10 cellular contexts compared by ENCODE assay signal in the genomic region with DNA sequence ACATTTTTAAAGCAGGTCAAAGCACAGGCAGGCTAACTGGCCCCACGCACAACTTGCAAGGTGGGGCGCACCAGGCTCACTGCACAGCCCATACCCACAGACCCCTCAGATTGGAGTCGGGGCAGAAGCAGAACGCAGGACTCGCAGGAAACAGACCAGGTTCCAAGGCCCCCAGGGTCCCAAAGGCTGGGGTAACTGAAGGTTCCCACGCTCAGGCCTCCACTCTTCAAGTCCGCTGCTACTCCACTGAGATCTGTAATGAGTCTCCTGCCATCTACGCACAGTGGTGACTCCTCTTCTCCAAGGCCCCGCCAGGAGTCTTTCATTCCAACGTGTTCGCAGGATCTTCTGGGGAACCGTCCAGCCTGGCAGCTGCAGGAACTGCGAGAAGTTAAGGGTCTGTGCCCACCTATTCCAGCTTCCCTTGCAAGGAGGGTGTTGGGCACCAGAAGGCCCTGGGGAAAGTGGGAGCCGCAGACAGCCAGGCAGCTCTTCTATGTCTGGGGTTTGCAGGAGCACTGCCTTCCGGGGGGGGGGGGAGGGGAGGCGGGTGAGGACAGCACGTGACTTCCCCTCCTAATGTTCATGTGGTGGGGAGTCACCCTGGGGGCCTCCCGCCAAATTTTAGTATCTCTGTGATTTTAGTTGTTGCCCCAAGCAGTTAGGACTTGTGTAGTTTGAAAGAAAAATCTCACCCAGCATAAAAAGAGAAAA. TPM values are rescaled to one million over a fixed set of nuclear protein-coding genes. Genes with fewer than 3 reads are reported as not detected.
DNase-seq lines count a peak whose midpoint lies in the region; ATAC-seq, FAIRE-seq and TF ChIP-seq lines count a peak whose summit lies in the region.
"Had no signal": no experiment of that assay in that cellular context is flagged by ENCODE, and none has a peak within 500 bp of the region (broad histone marks: within the 10 kb centered on the region; RNA-seq: fewer than 3 reads in every experiment).

No MANE protein-coding gene starts in this region.

- ATAC-seq in K562 (no peak), HG02571 (IDR thresholded peaks at IDR 0.05; ENCODE audit: unreplicated experiment) (no peak)
- no peak for ATAC-seq in naive thymus-derived CD4-positive, alpha-beta T cell
- ATAC-seq: esophagus mucosa had no signal

- H3K27ac ChIP-seq in K562 (ENCODE audit: extremely low read depth, low read depth, low read length) (no peak overlapping the region), uterus (no peak overlapping the region)
- H3K27ac ChIP-seq in naive thymus-derived CD4-positive, alpha-beta T cell (ENCODE audit: low read depth, low read length), result peak overlapping the region; percentile 78

- H3K4me1 ChIP-seq in K562 (replicated peaks in 1 of 2; ENCODE audit: control insufficient read depth in 2 of 2, insufficient read depth in 2 of 2, low read length in 2 of 2), result peaks cover 19 to 33% of the 10 kb centered on the region in 2 experiments
- peaks cover 23 to 27% of the 10 kb centered on the region in 2 donors for H3K4me1 ChIP-seq in naive thymus-derived CD4-positive, alpha-beta T cell (ENCODE audit: control insufficient read depth in 2 of 2, insufficient read depth in 2 of 2, low read length in 2 of 2)
- peaks cover 8 to 26% of the 10 kb centered on the region in 2 donors for H3K4me1 ChIP-seq in uterus

- TF ChIP-seq CTCF in Calu3 (IDR thresholded peaks at IDR 0.05; ENCODE audit: unreplicated experiment), result no peak
- TF ChIP-seq CTCF in K562 (IDR thresholded peaks at IDR 0.05 in 2 of 3, conservative IDR thresholded peaks at IDR 0.05 in 1 of 3; ENCODE audit: insufficient read depth in 2 of 3, low read depth in 1 of 3, low read length in 3 of 3), result no peak
- no peak for TF ChIP-seq CTCF in uterus (IDR thresholded peaks at IDR 0.05)

- peaks cover 7% of the 10 kb centered on the region for H3K9me1 ChIP-seq in K562 (ENCODE audit: control insufficient read depth, insufficient read depth, low read length)

- peaks cover 13% of the 10 kb centered on the region for H3K27me3 Mint-ChIP-seq in Calu3 (ENCODE audit: unreplicated experiment)
- H3K27me3 Mint-ChIP-seq in naive thymus-derived CD4-positive, alpha-beta T cell, result peaks cover 0 to 4% (median 0%) of the 10 kb centered on the region in 5 donors

- CTCF ChIA-PET in Calu3 (lab: Charles Lee) (no interaction called here), K562 (lab: Yijun Ruan, JAX; ENCODE audit: low intra/inter-chr PET ratio) (interaction anchor here (0.5 kb wide), 1 partner anchor 78 kb away, joined by 3 read pairs; no protein-coding TSS in a partner anchor)
- CTCF ChIA-PET in naive thymus-derived CD4-positive, alpha-beta T cell (lab: Charles Lee), result interaction anchor here (1.7 to 2.8 kb wide), 2 partner anchors 54 to 68 kb away, joined by 12 to 14 read pairs; no protein-coding TSS in a partner anchor

- peaks cover 48% of the 10 kb centered on the region for H3K36me3 Mint-ChIP-seq in Calu3 (ENCODE audit: insufficient read depth, unreplicated experiment)
- H3K36me3 Mint-ChIP-seq in naive thymus-derived CD4-positive, alpha-beta T cell, result peaks cover 0 to 1% (median under 1%) of the 10 kb centered on the region in 5 donors

- no peak for TF ChIP-seq RAD21 in K562 (CRISPR knock-in tag; conservative IDR thresholded peaks at IDR 0.05 in 1 of 2, IDR thresholded peaks at IDR 0.05 in 1 of 2)

- H3K27me3 ChIP-seq in K562 (ENCODE audit: control insufficient read depth in 2 of 2, insufficient read depth in 2 of 2, low read length in 2 of 2) (no peaks in the 10 kb centered on the region; a peak in 1 of 5 replicates), uterus (no peaks in the 10 kb centered on the region)
- no peaks in the 10 kb centered on the region for H3K27me3 ChIP-seq in naive thymus-derived CD4-positive, alpha-beta T cell (ENCODE audit: control insufficient read depth in 2 of 2, insufficient read depth in 2 of 2, low read length in 2 of 2)

- FAIRE-seq in K562 (lab: Jason Lieb, UNC), result no peak

- no peak overlapping the region for H3K4me3 ChIP-seq in K562
- peak overlapping the region; percentile 64 for H3K4me3 ChIP-seq in naive thymus-derived CD4-positive, alpha-beta T cell (ENCODE audit: low read length)
- H3K4me3 ChIP-seq in uterus, result no peak overlapping the region

- no peak for TF ChIP-seq POLR2A in K562 (conservative IDR thresholded peaks at IDR 0.05)
- TF ChIP-seq POLR2A in uterus (IDR thresholded peaks at IDR 0.05), result no peak

- peaks cover 16% of the 10 kb centered on the region for H4K20me1 ChIP-seq in K562 (replicated peaks; ENCODE audit: control insufficient read depth, insufficient read depth, low read length)

- BruUV-seq in Calu3 (replicated peaks; lab: Mats Ljungman, UMichigan) (no TSS peak), K562 (replicated peaks; lab: Mats Ljungman, UMichigan) (no TSS peak)

- in situ Hi-C loops in K562 (cut with MboI), result no loop called here

- H3K4me3 Mint-ChIP-seq in Calu3 (ENCODE audit: low read depth, unreplicated experiment), result peak overlapping the region; percentile 77
- peak overlapping the region; percentile 82 to 92 (median 89) for H3K4me3 Mint-ChIP-seq in naive thymus-derived CD4-positive, alpha-beta T cell

- H3K9me3 ChIP-seq in K562 (replicated peaks; ENCODE audit: control insufficient read depth, insufficient read depth, low read depth, low read length), result no peaks in the 10 kb centered on the region; the same call in 1 of the 2 replicates
- peaks cover 0 to under 1% (median 0%) of the 10 kb centered on the region in 3 experiments for H3K9me3 ChIP-seq in naive thymus-derived CD4-positive, alpha-beta T cell (ENCODE audit: control insufficient read depth in 2 of 3, low read length in 3 of 3)
- no peaks in the 10 kb centered on the region for H3K9me3 ChIP-seq in uterus

- WGBS in K562 (ENCODE audit: insufficient coverage, low coverage, missing lambda C conversion rate), result 82% methylated on average over 15 of the region's 18 CpGs

- H3K27ac Mint-ChIP-seq in Calu3 (ENCODE audit: unreplicated experiment), result peak overlapping the region; percentile 99
- H3K27ac Mint-ChIP-seq in naive thymus-derived CD4-positive, alpha-beta T cell, result peak overlapping the region; percentile 89 to 97 (median 93)

- DNase-seq in Calu3 (no peak), MV-4-11 (lab: John Stamatoyannopoulos, UW) (peak; percentile 2), K562 (ENCODE audit: extremely low read depth in 1 of 4, low spot score in 3 of 4) (peak in 1 of 4 experiments; percentile 17), uterus (no peak), T1000 (lab: John Stamatoyannopoulos, UW) (no peak), OCI-M1 (lab: John Stamatoyannopoulos, UW) (no peak)
- no peak for DNase-seq in naive thymus-derived CD4-positive, alpha-beta T cell
- DNase-seq: WERI-Rb-1 had no signal

- H3K36me3 ChIP-seq in K562 (ENCODE audit: control insufficient read depth, insufficient read depth, low read length), result peaks cover 16% of the 10 kb centered on the region; the same call in 1 of the 3 replicates
- H3K36me3 ChIP-seq in naive thymus-derived CD4-positive, alpha-beta T cell (ENCODE audit: control insufficient read depth in 2 of 3, insufficient read depth in 3 of 3, low read length in 3 of 3), result no peaks in the 10 kb centered on the region
- H3K36me3 ChIP-seq in uterus, result no peaks in the 10 kb centered on the region

- intact Hi-C loops in Calu3 (cut with micrococcal nuclease; ENCODE audit: unreplicated experiment) (loop anchor here (5.0 kb wide), 1 partner anchor 55 kb away; the partner anchor contains the start of gene LSM14B), K562 (cut with micrococcal nuclease) (loop anchor here (5.0 kb wide), 2 partner anchors 55 to 75 kb away; partner anchors contain the start of genes LSM14B, PSMA7 and SS18L1), uterus (cut with DNase I; ENCODE audit: low total_unique reads) (loop anchor here (10.0 kb wide), 1 partner anchor 57 kb away; the partner anchor contains the start of gene LSM14B)
- intact Hi-C loops in naive thymus-derived CD4-positive, alpha-beta T cell (cut with micrococcal nuclease), result loop anchor here (1.0 to 10.0 kb wide), 7 partner anchors 36 to 339 kb away; partner anchors contain the start of genes ADRM1 (in 1 of the 2), CABLES2 (in 1 of the 2), PSMA7 (in 1 of the 2) and RPS21 (in 1 of the 2)

- H3K79me2 ChIP-seq in K562 (ENCODE audit: control insufficient read depth, insufficient read depth, low read length), result peaks cover 18% of the 10 kb centered on the region

- no peak overlapping the region for H3K4me2 ChIP-seq in K562 (ENCODE audit: insufficient read depth, low read length)

- POLR2A ChIA-PET in K562 (lab: Yijun Ruan, JAX), result interaction anchor here (0.6 to 1.9 kb wide), 7 partner anchors 31 to 88 kb away, joined by 3 to 7 read pairs (median 4); no protein-coding TSS in a partner anchor
- POLR2A ChIA-PET in naive thymus-derived CD4-positive, alpha-beta T cell (lab: Charles Lee), result interaction anchor here (1.4 to 5.2 kb wide), 9 partner anchors 10 to 234 kb away, joined by 3 to 109 read pairs (median 13); partner anchors contain the start of genes ADRM1, LSM14B, PSMA7 and SS18L1

- no peak for TF ChIP-seq EP300 in K562 (IDR thresholded peaks at IDR 0.05; ENCODE audit: low read length)

- no peaks in the 10 kb centered on the region for H3K9me3 Mint-ChIP-seq in Calu3 (ENCODE audit: low read depth, unreplicated experiment)
- peaks cover 0 to 10% (median 0%) of the 10 kb centered on the region in 11 donors for H3K9me3 Mint-ChIP-seq in naive thymus-derived CD4-positive, alpha-beta T cell

- peak overlapping the region in 1 of 2 experiments; percentile 53; a peak in 1 of 4 replicates for H3K9ac ChIP-seq in K562 (ENCODE audit: insufficient read depth in 1 of 2, low read depth in 2 of 2, low read length in 2 of 2)

- no peak overlapping the region for H2AFZ ChIP-seq in K562 (ENCODE audit: low read depth, low read length)

- H3K4me1 Mint-ChIP-seq in Calu3 (ENCODE audit: low read depth, unreplicated experiment), result peaks cover 37% of the 10 kb centered on the region
- peaks cover 18 to 37% (median 32%) of the 10 kb centered on the region in 7 donors for H3K4me1 Mint-ChIP-seq in naive thymus-derived CD4-positive, alpha-beta T cell

RNA-seq across cellular contexts. Expression of gene TAF4, which starts 2.0 kb away (rescaled TPM):
- total RNA-seq in Calu3 (2022) (64.3 and 65.2 TPM in 2 replicates), K562 (2014; rRNA removed) (5.3 and 6.7 TPM in 2 replicates), K562 (2014; rRNA removed; fragmentation: Illumina TruSeq; extraction: Trizol) (5.7 and 7.1 TPM in 2 replicates), K562 (2015; rRNA removed; fragmentation: Illumina TruSeq; extraction: Trizol) (5.6 and 7.8 TPM in 2 replicates), K562 (2021) (20.4 and 28.3 TPM in 2 replicates), uterus (10 to 100 TPM in 2 of 4 donors, 1 to 10 TPM in 2; 6.2 to 37.6 (median 10.7) TPM)
- 55.2 and 60.4 TPM in 2 replicates for total RNA-seq in K562 (2011; cell fraction: chromatin; rRNA removed; ENCODE audit: low replicate concordance)
- 24.2 and 29.5 TPM in 2 replicates for total RNA-seq in K562 (2011; cell fraction: nucleolus; rRNA removed)
- 37.6 and 39.3 TPM in 2 replicates for total RNA-seq in K562 (2011; cell fraction: nucleoplasm; rRNA removed)
- polyA plus RNA-seq in K562 (2011; rRNA removed) (3.6 and 3.9 TPM in 2 replicates), K562 (2014; fragmentation: Illumina TruSeq; extraction: Trizol) (12.4 and 14.6 TPM in 2 replicates), K562 (2014; fragmentation: Nextera tagmentation; extraction: Ambion mirVana) (under 1 TPM; 0.44 to 0.48 TPM), K562 (2014; rRNA removed) (11.5 and 11.6 TPM in 2 replicates)
- polyA plus RNA-seq in K562 (2011; cell fraction: cytosol; rRNA removed), result 3.1 and 9.7 TPM in 2 replicates
- 7.7 and 13.2 TPM in 2 replicates for polyA plus RNA-seq in K562 (2011; cell fraction: nucleus; rRNA removed)
- polyA plus RNA-seq in K562 (2012), result 10.2 and 14.4 TPM in 2 replicates
- polyA minus RNA-seq in K562 (2011; rRNA and poly(A)+ RNA removed), result 5.4 and 5.6 TPM in 2 replicates
- polyA minus RNA-seq in K562 (2011; cell fraction: cytosol; rRNA and poly(A)+ RNA removed), result 16.1 and 22.1 TPM in 2 replicates
- 6.1 and 8.2 TPM in 2 replicates for polyA minus RNA-seq in K562 (2011; cell fraction: nucleus; rRNA and poly(A)+ RNA removed)
- 10 to 100 TPM; 19.8 to 43.7 (median 23.7) TPM for total RNA-seq in naive thymus-derived CD4-positive, alpha-beta T cell
- 1 to 10 TPM in 1 of 2 donors, under 1 TPM in 1; 0.74 to 2.3 TPM for polyA plus RNA-seq in naive thymus-derived CD4-positive, alpha-beta T cell

RNA-seq across cellular contexts. Expression of gene LSM14B, which starts 54.6 kb away (rescaled TPM):
- total RNA-seq in Calu3 (2022), result 76.9 and 78.0 TPM in 2 replicates
- 47.0 and 71.4 TPM in 2 replicates for total RNA-seq in K562 (2011; cell fraction: chromatin; rRNA removed; ENCODE audit: low replicate concordance)
- 35.4 and 42.2 TPM in 2 replicates for total RNA-seq in K562 (2011; cell fraction: nucleolus; rRNA removed)
- total RNA-seq in K562 (2011; cell fraction: nucleoplasm; rRNA removed), result 57.3 and 73.7 TPM in 2 replicates
- total RNA-seq in K562 (2014; rRNA removed), result 20.2 and 24.8 TPM in 2 replicates
- 12.8 and 13.1 TPM in 2 replicates for total RNA-seq in K562 (2014; rRNA removed; fragmentation: Illumina TruSeq; extraction: Trizol)
- 21.2 and 21.8 TPM in 2 replicates for total RNA-seq in K562 (2015; rRNA removed; fragmentation: Illumina TruSeq; extraction: Trizol)
- 32.7 and 36.0 TPM in 2 replicates for total RNA-seq in K562 (2021)
- polyA plus RNA-seq in K562 (2011; rRNA removed), result 22.6 and 25.8 TPM in 2 replicates
- polyA plus RNA-seq in K562 (2011; cell fraction: cytosol; rRNA removed), result 19.5 and 43.4 TPM in 2 replicates
- polyA plus RNA-seq in K562 (2011; cell fraction: nucleus; rRNA removed), result 40.4 and 59.2 TPM in 2 replicates
- polyA plus RNA-seq in K562 (2012), result 25.9 and 36.4 TPM in 2 replicates
- 19.5 and 25.0 TPM in 2 replicates for polyA plus RNA-seq in K562 (2014; fragmentation: Illumina TruSeq; extraction: Trizol)
- polyA plus RNA-seq in K562 (2014; fragmentation: Nextera tagmentation; extraction: Ambion mirVana), result under 1 TPM; 0.66 to 0.83 TPM
- polyA plus RNA-seq in K562 (2014; rRNA removed), result 26.5 and 27.8 TPM in 2 replicates
- 16.3 and 20.9 TPM in 2 replicates for polyA minus RNA-seq in K562 (2011; rRNA and poly(A)+ RNA removed)
- polyA minus RNA-seq in K562 (2011; cell fraction: cytosol; rRNA and poly(A)+ RNA removed), result 13.7 and 20.2 TPM in 2 replicates
- polyA minus RNA-seq in K562 (2011; cell fraction: nucleus; rRNA and poly(A)+ RNA removed), result 14.7 and 21.3 TPM in 2 replicates
- 10 to 100 TPM; 39.5 to 61.5 (median 41.9) TPM for total RNA-seq in naive thymus-derived CD4-positive, alpha-beta T cell
- polyA plus RNA-seq in naive thymus-derived CD4-positive, alpha-beta T cell, result 1 to 10 TPM; 1.4 to 1.9 TPM
- 10 to 100 TPM in 3 of 4 donors, 1 to 10 TPM in 1; 3.1 to 56.8 (median 45.9) TPM for total RNA-seq in uterus
